Comparison of ENCODE assay signal across 19 cellular contexts in genomic region chr6:12271997-12272396, GRCh38. TPM values are rescaled to one million over a fixed set of nuclear protein-coding genes. Genes with fewer than 3 reads are reported as not detected.
DNase-seq lines count a peak whose midpoint lies in the region; ATAC-seq, FAIRE-seq and TF ChIP-seq lines count a peak whose summit lies in the region.
"Had no signal": no experiment of that assay in that cellular context is flagged by ENCODE, and none has a peak within 500 bp of the region (broad histone marks: within the 10 kb centered on the region; RNA-seq: fewer than 3 reads in every experiment).

No MANE protein-coding gene starts in this region.

- H3K27ac Mint-ChIP-seq in HFFc6: no peak overlapping the region
- H3K27ac Mint-ChIP-seq: CD14-positive monocyte; CD8-positive, alpha-beta T cell had no signal

- H3K27me3 Mint-ChIP-seq in HFFc6 (ENCODE audit: insufficient read depth): no peaks in the 10 kb centered on the region

- H3K4me2 ChIP-seq in K562 (ENCODE audit: insufficient read depth, low read length): no peak overlapping the region

- POLR2A ChIA-PET in K562 (lab: Yijun Ruan, JAX): interaction anchor here (0.6 kb wide), 1 partner anchor 176 kb away, joined by 5 read pairs; no protein-coding TSS in a partner anchor

- in situ Hi-C loops in K562 (cut with MboI): no loop called here

- no peaks in the 10 kb centered on the region for H3K79me2 ChIP-seq in K562 (ENCODE audit: control insufficient read depth, insufficient read depth, low read length)

- TF ChIP-seq CTCF in HFFc6 (IDR thresholded peaks at IDR 0.05) (no peak), K562 (IDR thresholded peaks at IDR 0.05 in 2 of 3, conservative IDR thresholded peaks at IDR 0.05 in 1 of 3; ENCODE audit: insufficient read depth in 2 of 3, low read depth in 1 of 3, low read length in 3 of 3) (no peak)

- no peak for DNase-seq in HFFc6
- DNase-seq in NCI-H226: peak; percentile 62
- no peak for DNase-seq in K562 (ENCODE audit: extremely low read depth in 1 of 4, low spot score in 3 of 4)
- DNase-seq in NCI-H2081 (lab: John Stamatoyannopoulos, UW): no peak
- DNase-seq in stimulated activated CD4-positive, alpha-beta T cell treated with anti-CD3 and anti-CD28 coated beads, Interleukin-2, amount 100 ng/mL, for 24 hours: no peak
- DNase-seq: BE2C; CD8-positive, alpha-beta T cell; COR-L47; DMS153; DMS79 treated with DMSO at 0.1 percent for 48 hours; EL; GDM1; HCEC 1CT had no signal

- ATAC-seq in K562 (no peak), HG02678 (IDR thresholded peaks at IDR 0.05; ENCODE audit: unreplicated experiment) (no peak), HG02870 (IDR thresholded peaks at IDR 0.05; ENCODE audit: unreplicated experiment) (no peak)
- ATAC-seq: CD8-positive, alpha-beta T cell had no signal

- H3K4me3 Mint-ChIP-seq in HFFc6: 0 out of 2 replicates have a peak overlapping the region, but pooled peaks have one; percentile 11
- H3K4me3 Mint-ChIP-seq: CD14-positive monocyte; CD8-positive, alpha-beta T cell had no signal

- H3K27ac ChIP-seq in K562 (ENCODE audit: extremely low read depth, low read depth, low read length): no peak overlapping the region

- H3K9me3 Mint-ChIP-seq in HFFc6: peaks cover 7% of the 10 kb centered on the region

- TF ChIP-seq RAD21 in K562 (CRISPR knock-in tag; conservative IDR thresholded peaks at IDR 0.05 in 1 of 2, IDR thresholded peaks at IDR 0.05 in 1 of 2): no peak

- TF ChIP-seq EP300 in K562 (IDR thresholded peaks at IDR 0.05; ENCODE audit: low read length): no peak

- intact Hi-C loops in K562 (cut with micrococcal nuclease): no loop called here

- WGBS in K562 (ENCODE audit: insufficient coverage, low coverage, missing lambda C conversion rate): 5% methylated on average over 1 of the region's 1 CpG

- no peak for FAIRE-seq in K562 (lab: Jason Lieb, UNC)
- FAIRE-seq: A204.1, D721Med, GM19239 had no signal

- H3K9me1 ChIP-seq in K562 (ENCODE audit: control insufficient read depth, insufficient read depth, low read length): no peaks in the 10 kb centered on the region

- H3K36me3 Mint-ChIP-seq in HFFc6 (ENCODE audit: low read depth): peaks cover 15% of the 10 kb centered on the region

- no peak overlapping the region for H3K9ac ChIP-seq in K562 (ENCODE audit: insufficient read depth in 1 of 2, low read depth in 2 of 2, low read length in 2 of 2)

- H3K9me3 ChIP-seq in K562 (replicated peaks; ENCODE audit: control insufficient read depth, insufficient read depth, low read depth, low read length): no peaks in the 10 kb centered on the region
- H3K9me3 ChIP-seq: BE2C had no signal

- no peak overlapping the region for H3K4me3 ChIP-seq in K562

- H4K20me1 ChIP-seq in K562 (replicated peaks; ENCODE audit: control insufficient read depth, insufficient read depth, low read length): no peaks in the 10 kb centered on the region

- no peaks in the 10 kb centered on the region for H3K4me1 ChIP-seq in K562 (replicated peaks in 1 of 2; ENCODE audit: control insufficient read depth in 2 of 2, insufficient read depth in 2 of 2, low read length in 2 of 2)
- H3K4me1 ChIP-seq: BE2C had no signal

- CTCF ChIA-PET in K562 (lab: Yijun Ruan, JAX; ENCODE audit: low intra/inter-chr PET ratio): no interaction called here

- H2AFZ ChIP-seq in K562 (ENCODE audit: low read depth, low read length): no peak overlapping the region

- H3K4me1 Mint-ChIP-seq in HFFc6 (ENCODE audit: low read depth): peaks cover 38% of the 10 kb centered on the region

- no peaks in the 10 kb centered on the region; a peak in 1 of 5 replicates for H3K27me3 ChIP-seq in K562 (ENCODE audit: control insufficient read depth in 2 of 2, insufficient read depth in 2 of 2, low read length in 2 of 2)
- H3K27me3 ChIP-seq: BE2C had no signal

- no TSS peak for BruUV-seq in K562 (replicated peaks; lab: Mats Ljungman, UMichigan)

- TF ChIP-seq POLR2A in K562 (conservative IDR thresholded peaks at IDR 0.05): no peak

- H3K36me3 ChIP-seq in K562 (ENCODE audit: control insufficient read depth, insufficient read depth, low read length): no peaks in the 10 kb centered on the region
- H3K36me3 ChIP-seq: BE2C had no signal

TF ChIP-seq in K562, 482 proteins besides CTCF, POLR2A, EP300 and RAD21:
- TF ChIP-seq IRF9 (tag; IDR thresholded peaks at IDR 0.05) (no peak), FOSL1 (tag; conservative IDR thresholded peaks at IDR 0.05) (0 out of 2 replicates have a peak, but pooled peaks have one; percentile 19)
TF ChIP-seq in K562: peak in this region for 1.

RNA-seq across cellular contexts. Expression of gene EDN1, which starts 18.2 kb away (rescaled TPM):
- 1 to 10 TPM; 2.6 to 7.4 (median 3.7) TPM for total RNA-seq in HFFc6 (2021; fragmentation: NEBNext Ultra II Directional; extraction: Animal tissue kit (Norgen Biotek cat#: 25700))
- total RNA-seq in K562 (2011; cell fraction: chromatin; rRNA removed; ENCODE audit: low replicate concordance): not detected in 2 replicates
- not detected in 2 replicates for total RNA-seq in K562 (2011; cell fraction: nucleolus; rRNA removed)
- not detected in 2 replicates for total RNA-seq in K562 (2011; cell fraction: nucleoplasm; rRNA removed)
- total RNA-seq in K562 (2014; rRNA removed) (not detected in 2 replicates), K562 (2014; rRNA removed; fragmentation: Illumina TruSeq; extraction: Trizol) (not detected in 2 replicates), K562 (2015; rRNA removed; fragmentation: Illumina TruSeq; extraction: Trizol) (0.08 TPM in 1 of 2 replicates, not detected in the other), K562 (2021) (not detected in 2 replicates)
- polyA plus RNA-seq in K562 (2011; rRNA removed) (0.03 TPM in 1 of 2 replicates, not detected in the other), K562 (2014; fragmentation: Illumina TruSeq; extraction: Trizol) (0.06 and 0.07 TPM in 2 replicates), K562 (2014; fragmentation: Nextera tagmentation; extraction: Ambion mirVana) (not detected), K562 (2014; rRNA removed) (0.07 TPM in 1 of 2 replicates, not detected in the other)
- 0.06 and 0.07 TPM in 2 replicates for polyA plus RNA-seq in K562 (2011; cell fraction: cytosol; rRNA removed)
- polyA plus RNA-seq in K562 (2011; cell fraction: nucleus; rRNA removed): 0.10 and 0.25 TPM in 2 replicates
- polyA plus RNA-seq in K562 (2012): 0.05 and 0.10 TPM in 2 replicates
- polyA minus RNA-seq in K562 (2011; rRNA and poly(A)+ RNA removed): not detected in 2 replicates
- not detected in 2 replicates for polyA minus RNA-seq in K562 (2011; cell fraction: cytosol; rRNA and poly(A)+ RNA removed)
- not detected in 2 replicates for polyA minus RNA-seq in K562 (2011; cell fraction: nucleus; rRNA and poly(A)+ RNA removed)
